Comparison of ENCODE assay signal across 2 cellular contexts in the genomic region with DNA sequence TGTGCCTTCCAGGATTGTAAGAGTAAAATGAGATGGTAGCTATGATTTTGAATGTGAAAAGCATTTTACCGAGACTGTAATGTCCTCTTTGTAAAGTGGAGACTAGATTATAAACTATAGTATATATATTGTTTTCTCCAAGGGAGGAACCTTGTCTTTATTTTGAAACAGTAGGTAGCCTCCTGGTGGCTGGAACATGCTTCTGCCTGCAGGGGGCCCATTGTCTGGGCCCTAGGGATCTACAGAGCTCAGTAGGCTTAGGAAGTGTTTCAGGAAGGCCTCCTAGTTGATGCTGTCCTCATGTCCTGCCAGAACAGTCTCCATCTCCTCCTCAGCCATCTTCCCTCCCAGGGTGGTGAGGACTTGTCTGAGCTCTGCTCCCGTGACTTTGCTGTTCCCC.
TF ChIP-seq lines count a peak whose summit lies in the region.

No MANE protein-coding gene starts in this region.

TF ChIP-seq in SK-N-SH, 30 proteins besides CTCF, POLR2A, EP300 and RAD21 (continued from another document):
- TF ChIP-seq, protein P1, sequence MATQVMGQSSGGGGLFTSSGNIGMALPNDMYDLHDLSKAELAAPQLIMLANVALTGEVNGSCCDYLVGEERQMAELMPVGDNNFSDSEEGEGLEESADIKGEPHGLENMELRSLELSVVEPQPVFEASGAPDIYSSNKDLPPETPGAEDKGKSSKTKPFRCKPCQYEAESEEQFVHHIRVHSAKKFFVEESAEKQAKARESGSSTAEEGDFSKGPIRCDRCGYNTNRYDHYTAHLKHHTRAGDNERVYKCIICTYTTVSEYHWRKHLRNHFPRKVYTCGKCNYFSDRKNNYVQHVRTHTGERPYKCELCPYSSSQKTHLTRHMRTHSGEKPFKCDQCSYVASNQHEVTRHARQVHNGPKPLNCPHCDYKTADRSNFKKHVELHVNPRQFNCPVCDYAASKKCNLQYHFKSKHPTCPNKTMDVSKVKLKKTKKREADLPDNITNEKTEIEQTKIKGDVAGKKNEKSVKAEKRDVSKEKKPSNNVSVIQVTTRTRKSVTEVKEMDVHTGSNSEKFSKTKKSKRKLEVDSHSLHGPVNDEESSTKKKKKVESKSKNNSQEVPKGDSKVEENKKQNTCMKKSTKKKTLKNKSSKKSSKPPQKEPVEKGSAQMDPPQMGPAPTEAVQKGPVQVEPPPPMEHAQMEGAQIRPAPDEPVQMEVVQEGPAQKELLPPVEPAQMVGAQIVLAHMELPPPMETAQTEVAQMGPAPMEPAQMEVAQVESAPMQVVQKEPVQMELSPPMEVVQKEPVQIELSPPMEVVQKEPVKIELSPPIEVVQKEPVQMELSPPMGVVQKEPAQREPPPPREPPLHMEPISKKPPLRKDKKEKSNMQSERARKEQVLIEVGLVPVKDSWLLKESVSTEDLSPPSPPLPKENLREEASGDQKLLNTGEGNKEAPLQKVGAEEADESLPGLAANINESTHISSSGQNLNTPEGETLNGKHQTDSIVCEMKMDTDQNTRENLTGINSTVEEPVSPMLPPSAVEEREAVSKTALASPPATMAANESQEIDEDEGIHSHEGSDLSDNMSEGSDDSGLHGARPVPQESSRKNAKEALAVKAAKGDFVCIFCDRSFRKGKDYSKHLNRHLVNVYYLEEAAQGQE (IDR thresholded peaks at IDR 0.05; ENCODE audit: low read depth, low read length), result no peak
- TF ChIP-seq RCOR1 (IDR thresholded peaks at IDR 0.05; ENCODE audit: low read length) (no peak), RFX5 (IDR thresholded peaks at IDR 0.05; ENCODE audit: low read length) (no peak), CHD2 (IDR thresholded peaks at IDR 0.05; ENCODE audit: low read length, partially characterized antibody) (no peak), EZH2phosphoT487 (IDR thresholded peaks at IDR 0.05; ENCODE audit: borderline replicate concordance, low read depth) (no peak), GATA2 (CRISPR knock-in tag; IDR thresholded peaks at IDR 0.05) (no peak), NRF1 (IDR thresholded peaks at IDR 0.05; ENCODE audit: low read depth, low read length) (no peak), TEAD4 (IDR thresholded peaks at IDR 0.05; ENCODE audit: borderline replicate concordance, insufficient read depth) (no peak), ELF1 (IDR thresholded peaks at IDR 0.05) (no peak), YY1 (IDR thresholded peaks at IDR 0.05; ENCODE audit: low read depth) (no peak), TCF12 (IDR thresholded peaks at IDR 0.05) (no peak), FOXM1 (IDR thresholded peaks at IDR 0.05; ENCODE audit: low read depth) (no peak)
- TF ChIP-seq, protein P2, sequence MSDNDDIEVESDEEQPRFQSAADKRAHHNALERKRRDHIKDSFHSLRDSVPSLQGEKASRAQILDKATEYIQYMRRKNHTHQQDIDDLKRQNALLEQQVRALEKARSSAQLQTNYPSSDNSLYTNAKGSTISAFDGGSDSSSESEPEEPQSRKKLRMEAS (IDR thresholded peaks at IDR 0.05; ENCODE audit: low read depth), result no peak
- TF ChIP-seq, protein P3, sequence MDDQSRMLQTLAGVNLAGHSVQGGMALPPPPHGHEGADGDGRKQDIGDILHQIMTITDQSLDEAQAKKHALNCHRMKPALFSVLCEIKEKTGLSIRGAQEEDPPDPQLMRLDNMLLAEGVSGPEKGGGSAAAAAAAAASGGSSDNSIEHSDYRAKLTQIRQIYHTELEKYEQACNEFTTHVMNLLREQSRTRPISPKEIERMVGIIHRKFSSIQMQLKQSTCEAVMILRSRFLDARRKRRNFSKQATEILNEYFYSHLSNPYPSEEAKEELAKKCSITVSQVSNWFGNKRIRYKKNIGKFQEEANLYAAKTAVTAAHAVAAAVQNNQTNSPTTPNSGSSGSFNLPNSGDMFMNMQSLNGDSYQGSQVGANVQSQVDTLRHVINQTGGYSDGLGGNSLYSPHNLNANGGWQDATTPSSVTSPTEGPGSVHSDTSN (IDR thresholded peaks at IDR 0.05), result no peak
- TF ChIP-seq, protein P4, sequence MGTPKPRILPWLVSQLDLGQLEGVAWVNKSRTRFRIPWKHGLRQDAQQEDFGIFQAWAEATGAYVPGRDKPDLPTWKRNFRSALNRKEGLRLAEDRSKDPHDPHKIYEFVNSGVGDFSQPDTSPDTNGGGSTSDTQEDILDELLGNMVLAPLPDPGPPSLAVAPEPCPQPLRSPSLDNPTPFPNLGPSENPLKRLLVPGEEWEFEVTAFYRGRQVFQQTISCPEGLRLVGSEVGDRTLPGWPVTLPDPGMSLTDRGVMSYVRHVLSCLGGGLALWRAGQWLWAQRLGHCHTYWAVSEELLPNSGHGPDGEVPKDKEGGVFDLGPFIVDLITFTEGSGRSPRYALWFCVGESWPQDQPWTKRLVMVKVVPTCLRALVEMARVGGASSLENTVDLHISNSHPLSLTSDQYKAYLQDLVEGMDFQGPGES (IDR thresholded peaks at IDR 0.05; ENCODE audit: low read depth, low read length), result no peak
- TF ChIP-seq, protein P5, sequence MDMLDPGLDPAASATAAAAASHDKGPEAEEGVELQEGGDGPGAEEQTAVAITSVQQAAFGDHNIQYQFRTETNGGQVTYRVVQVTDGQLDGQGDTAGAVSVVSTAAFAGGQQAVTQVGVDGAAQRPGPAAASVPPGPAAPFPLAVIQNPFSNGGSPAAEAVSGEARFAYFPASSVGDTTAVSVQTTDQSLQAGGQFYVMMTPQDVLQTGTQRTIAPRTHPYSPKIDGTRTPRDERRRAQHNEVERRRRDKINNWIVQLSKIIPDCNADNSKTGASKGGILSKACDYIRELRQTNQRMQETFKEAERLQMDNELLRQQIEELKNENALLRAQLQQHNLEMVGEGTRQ (IDR thresholded peaks at IDR 0.05; ENCODE audit: borderline replicate concordance, low read depth, low read length), result no peak

TF ChIP-seq in SK-N-SH treated with all-trans-retinoic acid at 6 μM for 48 hours, 23 proteins besides CTCF, POLR2A, EP300 and RAD21 (continued from another document):
- TF ChIP-seq, protein P6, sequence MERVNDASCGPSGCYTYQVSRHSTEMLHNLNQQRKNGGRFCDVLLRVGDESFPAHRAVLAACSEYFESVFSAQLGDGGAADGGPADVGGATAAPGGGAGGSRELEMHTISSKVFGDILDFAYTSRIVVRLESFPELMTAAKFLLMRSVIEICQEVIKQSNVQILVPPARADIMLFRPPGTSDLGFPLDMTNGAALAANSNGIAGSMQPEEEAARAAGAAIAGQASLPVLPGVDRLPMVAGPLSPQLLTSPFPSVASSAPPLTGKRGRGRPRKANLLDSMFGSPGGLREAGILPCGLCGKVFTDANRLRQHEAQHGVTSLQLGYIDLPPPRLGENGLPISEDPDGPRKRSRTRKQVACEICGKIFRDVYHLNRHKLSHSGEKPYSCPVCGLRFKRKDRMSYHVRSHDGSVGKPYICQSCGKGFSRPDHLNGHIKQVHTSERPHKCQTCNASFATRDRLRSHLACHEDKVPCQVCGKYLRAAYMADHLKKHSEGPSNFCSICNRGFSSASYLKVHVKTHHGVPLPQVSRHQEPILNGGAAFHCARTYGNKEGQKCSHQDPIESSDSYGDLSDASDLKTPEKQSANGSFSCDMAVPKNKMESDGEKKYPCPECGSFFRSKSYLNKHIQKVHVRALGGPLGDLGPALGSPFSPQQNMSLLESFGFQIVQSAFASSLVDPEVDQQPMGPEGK (CRISPR knock-in tag; IDR thresholded peaks at IDR 0.05; ENCODE audit: borderline replicate concordance), result no peak
- no peak for TF ChIP-seq ISL1 (CRISPR knock-in tag; IDR thresholded peaks at IDR 0.05)
- TF ChIP-seq TOX (CRISPR knock-in tag; IDR thresholded peaks at IDR 0.05; ENCODE audit: borderline replicate concordance), result no peak
- TF ChIP-seq SNAI2 (CRISPR knock-in tag; IDR thresholded peaks at IDR 0.05), result no peak
- no peak for TF ChIP-seq ZNF70 (CRISPR knock-in tag; IDR thresholded peaks at IDR 0.05)
- TF ChIP-seq OSR1 (CRISPR knock-in tag; IDR thresholded peaks at IDR 0.05), result no peak
- TF ChIP-seq RARB (CRISPR knock-in tag; IDR thresholded peaks at IDR 0.05), result no peak
- TF ChIP-seq, protein P7, sequence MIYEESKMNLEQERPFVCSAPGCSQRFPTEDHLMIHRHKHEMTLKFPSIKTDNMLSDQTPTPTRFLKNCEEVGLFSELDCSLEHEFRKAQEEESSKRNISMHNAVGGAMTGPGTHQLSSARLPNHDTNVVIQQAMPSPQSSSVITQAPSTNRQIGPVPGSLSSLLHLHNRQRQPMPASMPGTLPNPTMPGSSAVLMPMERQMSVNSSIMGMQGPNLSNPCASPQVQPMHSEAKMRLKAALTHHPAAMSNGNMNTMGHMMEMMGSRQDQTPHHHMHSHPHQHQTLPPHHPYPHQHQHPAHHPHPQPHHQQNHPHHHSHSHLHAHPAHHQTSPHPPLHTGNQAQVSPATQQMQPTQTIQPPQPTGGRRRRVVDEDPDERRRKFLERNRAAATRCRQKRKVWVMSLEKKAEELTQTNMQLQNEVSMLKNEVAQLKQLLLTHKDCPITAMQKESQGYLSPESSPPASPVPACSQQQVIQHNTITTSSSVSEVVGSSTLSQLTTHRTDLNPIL (CRISPR knock-in tag; IDR thresholded peaks at IDR 0.05; ENCODE audit: low read depth), result no peak
- TF ChIP-seq, protein P8, sequence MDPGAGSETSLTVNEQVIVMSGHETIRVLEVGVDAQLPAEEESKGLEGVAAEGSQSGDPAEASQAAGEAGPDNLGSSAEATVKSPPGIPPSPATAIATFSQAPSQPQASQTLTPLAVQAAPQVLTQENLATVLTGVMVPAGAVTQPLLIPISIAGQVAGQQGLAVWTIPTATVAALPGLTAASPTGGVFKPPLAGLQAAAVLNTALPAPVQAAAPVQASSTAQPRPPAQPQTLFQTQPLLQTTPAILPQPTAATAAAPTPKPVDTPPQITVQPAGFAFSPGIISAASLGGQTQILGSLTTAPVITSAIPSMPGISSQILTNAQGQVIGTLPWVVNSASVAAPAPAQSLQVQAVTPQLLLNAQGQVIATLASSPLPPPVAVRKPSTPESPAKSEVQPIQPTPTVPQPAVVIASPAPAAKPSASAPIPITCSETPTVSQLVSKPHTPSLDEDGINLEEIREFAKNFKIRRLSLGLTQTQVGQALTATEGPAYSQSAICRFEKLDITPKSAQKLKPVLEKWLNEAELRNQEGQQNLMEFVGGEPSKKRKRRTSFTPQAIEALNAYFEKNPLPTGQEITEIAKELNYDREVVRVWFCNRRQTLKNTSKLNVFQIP (CRISPR knock-in tag; IDR thresholded peaks at IDR 0.05; ENCODE audit: borderline replicate concordance, low read depth), result no peak
- no peak for TF ChIP-seq PPARA (CRISPR knock-in tag; IDR thresholded peaks at IDR 0.05; ENCODE audit: borderline replicate concordance)
